In the genomic region with DNA sequence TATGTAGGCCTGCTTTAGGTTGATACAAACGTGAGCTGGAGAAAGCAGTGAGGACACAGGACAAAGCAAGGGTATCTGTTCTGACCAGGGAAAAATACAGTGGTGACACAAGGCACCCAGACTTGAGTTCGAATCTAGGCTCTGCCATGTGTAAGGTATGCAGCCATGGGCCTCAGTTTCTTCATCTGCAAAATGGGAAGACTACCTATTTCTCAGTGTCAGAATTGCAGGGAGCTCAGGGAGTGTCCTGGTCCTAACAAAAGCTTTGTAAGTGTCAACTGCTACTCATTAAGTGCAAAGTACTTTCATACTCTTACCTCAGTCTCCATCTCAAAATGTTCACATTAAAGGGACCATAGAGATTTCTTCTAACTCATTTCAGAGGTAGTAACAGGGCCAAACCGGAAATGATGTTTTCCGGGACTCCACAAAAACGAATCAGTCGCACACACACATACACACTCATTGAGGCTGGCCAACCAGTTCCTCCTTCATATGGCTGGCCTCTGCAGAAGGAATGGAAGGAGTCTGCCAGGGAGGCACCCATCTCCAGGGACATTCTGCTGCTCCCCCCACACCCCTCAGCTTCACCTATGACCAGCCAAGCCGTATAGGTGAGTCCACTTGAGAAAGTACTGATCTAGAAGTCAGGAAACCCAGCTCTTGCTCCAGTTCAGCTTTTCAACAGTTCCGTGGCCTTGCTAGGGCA, we compare ENCODE assay signal across 8 cellular contexts. TPM values are rescaled to one million over a fixed set of nuclear protein-coding genes. Genes with fewer than 3 reads are reported as not detected.
A peak's percentile ranks its signal among the peaks of the same experiment; 100 is the strongest.
DNase-seq lines count a peak whose midpoint lies in the region; ATAC-seq and TF ChIP-seq lines count a peak whose summit lies in the region.

No MANE protein-coding gene starts in this region.

- H3K36me3 ChIP-seq in lower lobe of right lung (peaks cover 8% of the 10 kb centered on the region), urinary bladder (ENCODE audit: insufficient read depth) (no peaks in the 10 kb centered on the region)

- 35% methylated on average over 8 of the region's 8 CpGs for WGBS in urinary bladder

- no peaks in the 10 kb centered on the region for H3K27me3 Mint-ChIP-seq in activated CD8-positive, alpha-beta T cell treated with anti-CD3 and anti-CD28 coated beads, Interleukin-2, amount 10 ng/mL, durations not matched to agents 7 days and 5 days (ENCODE audit: low read depth)

- peak overlapping the region; percentile 26 for H3K4me3 Mint-ChIP-seq in activated CD8-positive, alpha-beta T cell treated with anti-CD3 and anti-CD28 coated beads, Interleukin-2, amount 10 ng/mL, durations not matched to agents 7 days and 5 days

- POLR2A ChIA-PET in activated CD8-positive, alpha-beta T cell treated with anti-CD3 and anti-CD28 coated beads, Interleukin-2, amount 10 ng/mL, durations not matched to agents 7 days and 5 days (lab: Charles Lee) = interaction anchor here (0.6 to 3.3 kb wide), 4 partner anchors 8 to 65 kb away, joined by 3 to 10 read pairs (median 3); a partner anchor contains a TSS

- H3K4me1 ChIP-seq in lower lobe of right lung = peaks cover 100% of the 10 kb centered on the region
- peaks cover 7% of the 10 kb centered on the region for H3K4me1 ChIP-seq in urinary bladder (ENCODE audit: insufficient read depth)

- peak overlapping the region; percentile 67 for H3K27ac ChIP-seq in lower lobe of right lung
- peak overlapping the region; percentile 26 for H3K27ac ChIP-seq in urinary bladder (ENCODE audit: low read depth)

- H3K27me3 ChIP-seq in lower lobe of right lung (ENCODE audit: low read depth) = no peaks in the 10 kb centered on the region

- H3K27ac Mint-ChIP-seq in activated CD8-positive, alpha-beta T cell treated with anti-CD3 and anti-CD28 coated beads, Interleukin-2, amount 10 ng/mL, durations not matched to agents 7 days and 5 days = peak overlapping the region; percentile 75

- CTCF ChIA-PET in activated CD8-positive, alpha-beta T cell treated with anti-CD3 and anti-CD28 coated beads, Interleukin-2, amount 10 ng/mL, durations not matched to agents 7 days and 5 days (lab: Charles Lee) = interaction anchor here (1.0 to 8.1 kb wide), 5 partner anchors 9 to 65 kb away, joined by 3 to 119 read pairs (median 16); no protein-coding TSS in a partner anchor

- intact Hi-C loops in lower lobe of right lung (cut with DNase I) = loop anchor here (10.0 kb wide), 1 partner anchor 56 kb away; no protein-coding TSS in a partner anchor

- H3K4me3 ChIP-seq in lower lobe of right lung = peak overlapping the region; percentile 100
- no peak overlapping the region for H3K4me3 ChIP-seq in urinary bladder (ENCODE audit: low read depth, low read length)

- no peaks in the 10 kb centered on the region for H3K9me3 Mint-ChIP-seq in activated CD8-positive, alpha-beta T cell treated with anti-CD3 and anti-CD28 coated beads, Interleukin-2, amount 10 ng/mL, durations not matched to agents 7 days and 5 days (ENCODE audit: insufficient read depth)

- peak; percentile 62 for DNase-seq in stimulated activated CD4-positive, alpha-beta T cell treated with anti-CD3 and anti-CD28 coated beads, Interleukin-15, amount 100 ng/mL, for 24 hours
- no peak for DNase-seq in stimulated activated CD4-positive, alpha-beta T cell treated with anti-CD3 and anti-CD28 coated beads, Interleukin-4, amount 100 ng/mL, for 4 hours
- peak; percentile 59 for DNase-seq in activated CD8-positive, alpha-beta T cell treated with anti-CD3 and anti-CD28 coated beads, Interleukin-2, amount 10 ng/mL, durations not matched to agents 7 days and 5 days
- DNase-seq in lower lobe of right lung = no peak
- no peak for DNase-seq in hippocampal formation (lab: John Stamatoyannopoulos, UW)
- DNase-seq in NCI-H146 (lab: John Stamatoyannopoulos, UW) = no peak

- no peaks in the 10 kb centered on the region for H3K9me3 ChIP-seq in lower lobe of right lung

- TF ChIP-seq CTCF in lower lobe of right lung (IDR thresholded peaks at IDR 0.05) = no peak

- peak; percentile 43 for ATAC-seq in activated CD8-positive, alpha-beta T cell treated with anti-CD3 and anti-CD28 coated beads, Interleukin-2, amount 10 ng/mL, durations not matched to agents 7 days and 5 days
- ATAC-seq in lower lobe of right lung (peak in 1 of 2 donors; percentile 5), HG03139 (IDR thresholded peaks at IDR 0.05; ENCODE audit: unreplicated experiment) (no peak)

- H3K36me3 Mint-ChIP-seq in activated CD8-positive, alpha-beta T cell treated with anti-CD3 and anti-CD28 coated beads, Interleukin-2, amount 10 ng/mL, durations not matched to agents 7 days and 5 days (ENCODE audit: low read depth) = peaks cover 8% of the 10 kb centered on the region

- H3K4me1 Mint-ChIP-seq in activated CD8-positive, alpha-beta T cell treated with anti-CD3 and anti-CD28 coated beads, Interleukin-2, amount 10 ng/mL, durations not matched to agents 7 days and 5 days (ENCODE audit: low read depth) = peaks cover 93% of the 10 kb centered on the region

RNA-seq across cellular contexts. Expression of a gene that starts 7.8 kb away (rescaled TPM):
- 100 to 1,000 TPM; 100 to 114 TPM for total RNA-seq in activated CD8-positive, alpha-beta T cell treated with anti-CD3 and anti-CD28 coated beads, Interleukin-2, amount 10 ng/mL, durations not matched to agents 7 days and 5 days
- total RNA-seq in lower lobe of right lung = 220 TPM
- total RNA-seq in urinary bladder = 80.2 TPM
- 145 TPM for polyA plus RNA-seq in urinary bladder

RNA-seq across cellular contexts. Expression of a gene that starts 20.2 kb away (rescaled TPM):
- 1 to 10 TPM; 2.3 to 2.5 TPM for total RNA-seq in activated CD8-positive, alpha-beta T cell treated with anti-CD3 and anti-CD28 coated beads, Interleukin-2, amount 10 ng/mL, durations not matched to agents 7 days and 5 days
- total RNA-seq in lower lobe of right lung (10.8 TPM), urinary bladder (6.1 TPM)
- polyA plus RNA-seq in urinary bladder = 2.7 TPM

RNA-seq across cellular contexts. Expression of a gene that starts 56.2 kb away (rescaled TPM):
- total RNA-seq in activated CD8-positive, alpha-beta T cell treated with anti-CD3 and anti-CD28 coated beads, Interleukin-2, amount 10 ng/mL, durations not matched to agents 7 days and 5 days = 10 to 100 TPM; 35.0 to 35.8 TPM
- total RNA-seq in lower lobe of right lung (22.6 TPM), urinary bladder (15.9 TPM)
- polyA plus RNA-seq in urinary bladder = 36.3 TPM

Comparison
In these comparisons a context has a peak if more than half of its experiments do, and no peak if none do; other contexts are left out.
1. DNase-seq: peak in stimulated activated CD4-positive, alpha-beta T cell treated with anti-CD3 and anti-CD28 coated beads, Interleukin-15, amount 100 ng/mL, for 24 hours (single experiment) and activated CD8-positive, alpha-beta T cell treated with anti-CD3 and anti-CD28 coated beads, Interleukin-2, amount 10 ng/mL, durations not matched to agents 7 days and 5 days (single experiment); none in stimulated activated CD4-positive, alpha-beta T cell treated with anti-CD3 and anti-CD28 coated beads, Interleukin-4, amount 100 ng/mL, for 4 hours (0 of 2), lower lobe of right lung (single experiment), hippocampal formation (0 of 2) and NCI-H146 (single experiment).